ENCODE assay signal across 19 cellular contexts in genomic region chr19:50387868-50388245, GRCh38. TPM values are rescaled to one million over a fixed set of nuclear protein-coding genes. Genes with fewer than 3 reads are reported as not detected.
DNase-seq lines count a peak whose midpoint lies in the region; ATAC-seq, FAIRE-seq and TF ChIP-seq lines count a peak whose summit lies in the region.
"Had no signal": no experiment of that assay in that cellular context is flagged by ENCODE, and none has a peak within 500 bp of the region (broad histone marks: within the 10 kb centered on the region; RNA-seq: fewer than 3 reads in every experiment).

No MANE protein-coding gene starts in this region.

- H3K9me2 ChIP-seq in GM23338 (ENCODE audit: insufficient read depth): no peaks in the 10 kb centered on the region

- FAIRE-seq in K562 (lab: Jason Lieb, UNC): no peak
- FAIRE-seq: keratinocyte had no signal

- peaks cover 16% of the 10 kb centered on the region for H3K27me3 Mint-ChIP-seq in GM23338 (ENCODE audit: insufficient read depth, low read depth, poor library complexity)
- H3K27me3 Mint-ChIP-seq in neural crest cell (ENCODE audit: low read depth): peaks cover 6% of the 10 kb centered on the region

- H3K4me1 ChIP-seq in BLaER1 (peaks cover 34% of the 10 kb centered on the region), GM23338 (ENCODE audit: insufficient read depth) (peaks cover 18% of the 10 kb centered on the region), K562 (replicated peaks in 1 of 2; ENCODE audit: control insufficient read depth in 2 of 2, insufficient read depth in 2 of 2, low read length in 2 of 2) (peaks cover 11 to 39% of the 10 kb centered on the region in 2 experiments), mesendoderm (ENCODE audit: control insufficient read depth, low read depth, low read length) (peaks cover 2% of the 10 kb centered on the region)

- no peak overlapping the region for H3K23ac ChIP-seq in mesendoderm (ENCODE audit: low read length)

- in situ Hi-C loops in K562 (cut with MboI): no loop called here

- H3K79me2 ChIP-seq in GM23338 (replicated peaks; ENCODE audit: insufficient read depth): peaks cover 72% of the 10 kb centered on the region
- peaks cover 73% of the 10 kb centered on the region for H3K79me2 ChIP-seq in K562 (ENCODE audit: control insufficient read depth, insufficient read depth, low read length)
- peaks cover 32% of the 10 kb centered on the region for H3K79me2 ChIP-seq in mesendoderm (ENCODE audit: control insufficient read depth, insufficient read depth, low read length)

- H3K56ac ChIP-seq in mesendoderm (ENCODE audit: low read length): no peak overlapping the region

- no peak overlapping the region for H4K8ac ChIP-seq in mesendoderm (ENCODE audit: low read depth, low read length)

- POLR2A ChIA-PET in K562 (lab: Yijun Ruan, JAX): no interaction called here

- H3K36me3 Mint-ChIP-seq in GM23338 (ENCODE audit: low read depth): peaks cover 72% of the 10 kb centered on the region
- peaks cover 29% of the 10 kb centered on the region for H3K36me3 Mint-ChIP-seq in neural crest cell (ENCODE audit: low read depth)

- H2AFZ ChIP-seq in GM23338 (no peak overlapping the region), K562 (ENCODE audit: low read depth, low read length) (no peak overlapping the region)
- H2AFZ ChIP-seq: parathyroid adenoma had no signal

- no TSS peak for BruUV-seq in K562 (replicated peaks; lab: Mats Ljungman, UMichigan)

- ATAC-seq in GM23338 (no peak), K562 (no peak)

- H4K5ac ChIP-seq in mesendoderm (ENCODE audit: low read length): no peak overlapping the region

- H3K4me1 Mint-ChIP-seq in GM23338 (peaks cover 21% of the 10 kb centered on the region), neural crest cell (peaks cover 32% of the 10 kb centered on the region)

- peak overlapping the region; percentile 8; the same call in 1 of the 2 replicates for H3K9ac ChIP-seq in BLaER1
- peak overlapping the region in 1 of 2 experiments; percentile 77; a peak in 2 of 4 replicates for H3K9ac ChIP-seq in K562 (ENCODE audit: insufficient read depth in 1 of 2, low read depth in 2 of 2, low read length in 2 of 2)
- no peak overlapping the region for H3K9ac ChIP-seq in mesendoderm (ENCODE audit: low read length)
- H3K9ac ChIP-seq: parathyroid adenoma had no signal

- TF ChIP-seq CTCF in GM23338 (conservative IDR thresholded peaks at IDR 0.05; ENCODE audit: low read depth in 2 of 2): no peak
- TF ChIP-seq CTCF in K562 (IDR thresholded peaks at IDR 0.05 in 2 of 3, conservative IDR thresholded peaks at IDR 0.05 in 1 of 3; ENCODE audit: insufficient read depth in 2 of 3, low read depth in 1 of 3, low read length in 3 of 3): no peak
- TF ChIP-seq CTCF in neural crest cell (conservative IDR thresholded peaks at IDR 0.05): no peak

- 0 out of 2 replicates have a peak, but pooled peaks have one; percentile 18 for TF ChIP-seq POLR2A in K562 (conservative IDR thresholded peaks at IDR 0.05)

- no peak overlapping the region for H2BK15ac ChIP-seq in mesendoderm (replicated peaks; ENCODE audit: low read depth)

- peaks cover 15% of the 10 kb centered on the region for H3K79me1 ChIP-seq in mesendoderm (ENCODE audit: low read length)

- TF ChIP-seq EP300 in K562 (IDR thresholded peaks at IDR 0.05; ENCODE audit: low read length): no peak

- H3K27ac Mint-ChIP-seq in GM23338 (peak overlapping the region; percentile 46; the same call in 1 of the 2 replicates), neural crest cell (ENCODE audit: unreplicated experiment) (peak overlapping the region; percentile 5)

- H3K4me2 ChIP-seq in BLaER1: no peak overlapping the region
- H3K4me2 ChIP-seq in GM23338: no peak overlapping the region
- no peak overlapping the region; the same call in 1 of the 2 replicates for H3K4me2 ChIP-seq in K562 (ENCODE audit: insufficient read depth, low read length)
- H3K4me2 ChIP-seq in mesendoderm (ENCODE audit: low read length): no peak overlapping the region

- H4K20me1 ChIP-seq in BLaER1 (peaks cover 55% of the 10 kb centered on the region), GM23338 (replicated peaks; ENCODE audit: insufficient read depth) (peaks cover 8% of the 10 kb centered on the region), K562 (replicated peaks; ENCODE audit: control insufficient read depth, insufficient read depth, low read length) (0 out of 2 replicates have a peak, but pooled peaks cover 3% of the 10 kb centered on the region)

- H3K36me3 ChIP-seq in BLaER1: peaks cover 74% of the 10 kb centered on the region
- H3K36me3 ChIP-seq in GM23338 (ENCODE audit: insufficient read depth): peaks cover 24% of the 10 kb centered on the region
- H3K36me3 ChIP-seq in K562 (ENCODE audit: control insufficient read depth, insufficient read depth, low read length): peaks cover 53% of the 10 kb centered on the region
- H3K36me3 ChIP-seq in mesendoderm (ENCODE audit: control insufficient read depth, insufficient read depth, low read length): peaks cover 2% of the 10 kb centered on the region

- intact Hi-C loops in K562 (cut with micrococcal nuclease): no loop called here

- H3K4ac ChIP-seq in mesendoderm (ENCODE audit: low read depth, low read length): no peak overlapping the region

- H3K27me3 ChIP-seq in BLaER1 (no peaks in the 10 kb centered on the region), GM23338 (ENCODE audit: insufficient read depth) (no peaks in the 10 kb centered on the region), K562 (ENCODE audit: control insufficient read depth in 2 of 2, insufficient read depth in 2 of 2, low read length in 2 of 2) (no peaks in the 10 kb centered on the region), mesendoderm (ENCODE audit: insufficient read depth, low read length, poor library complexity) (no peaks in the 10 kb centered on the region)
- H3K27me3 ChIP-seq: sigmoid colon had no signal

- H3K9me1 ChIP-seq in K562 (ENCODE audit: control insufficient read depth, insufficient read depth, low read length): no peaks in the 10 kb centered on the region

- H3K9me3 Mint-ChIP-seq in GM23338: peaks cover 28% of the 10 kb centered on the region
- H3K9me3 Mint-ChIP-seq in neural crest cell: no peaks in the 10 kb centered on the region

- H2BK5ac ChIP-seq in mesendoderm (ENCODE audit: low read length): no peak overlapping the region

- peaks cover 4% of the 10 kb centered on the region for H3F3A ChIP-seq in GM23338 (replicated peaks; ENCODE audit: low read depth)

- no peak for TF ChIP-seq RAD21 in K562 (CRISPR knock-in tag; conservative IDR thresholded peaks at IDR 0.05 in 1 of 2, IDR thresholded peaks at IDR 0.05 in 1 of 2)

- H3K4me3 ChIP-seq in BLaER1: no peak overlapping the region
- H3K4me3 ChIP-seq in GM23338: no peak overlapping the region
- no peak overlapping the region for H3K4me3 ChIP-seq in K562
- H3K4me3 ChIP-seq in mesendoderm (ENCODE audit: low read length): no peak overlapping the region
- H3K4me3 ChIP-seq: lung, sigmoid colon had no signal

- H2BK120ac ChIP-seq in mesendoderm (ENCODE audit: low read depth, low read length): no peak overlapping the region

- no peak overlapping the region for H2AK5ac ChIP-seq in mesendoderm (ENCODE audit: low read length)

- 97% methylated on average over 8 of the region's 8 CpGs for WGBS in K562 (ENCODE audit: insufficient coverage, low coverage, missing lambda C conversion rate)
- WGBS in mesendoderm (ENCODE audit: extremely low coverage, insufficient coverage, low lambda C conversion rate): no CpG with 5 or more reads among the region's 8 CpGs

- peaks cover 35% of the 10 kb centered on the region for H3K9me3 ChIP-seq in BLaER1
- no peaks in the 10 kb centered on the region for H3K9me3 ChIP-seq in K562 (replicated peaks; ENCODE audit: control insufficient read depth, insufficient read depth, low read depth, low read length)
- H3K9me3 ChIP-seq: sigmoid colon had no signal

- H3K27ac ChIP-seq in BLaER1: no peak overlapping the region
- H3K27ac ChIP-seq in GM23338 (ENCODE audit: low read depth): no peak overlapping the region
- H3K27ac ChIP-seq in K562 (ENCODE audit: extremely low read depth, low read depth, low read length): no peak overlapping the region
- H3K27ac ChIP-seq in mesendoderm (ENCODE audit: low read depth, low read length): no peak overlapping the region
- H3K27ac ChIP-seq: parathyroid adenoma, sigmoid colon, WERI-Rb-1 had no signal

- H3K18ac ChIP-seq in mesendoderm (ENCODE audit: low read length): no peak overlapping the region

- CTCF ChIA-PET in K562 (lab: Yijun Ruan, JAX; ENCODE audit: low intra/inter-chr PET ratio): no interaction called here

- DNase-seq in GM23338 (ENCODE audit: low spot score) (no peak), K562 (ENCODE audit: extremely low read depth in 1 of 4, low spot score in 3 of 4) (no peak), neural crest cell (ENCODE audit: low read depth, low spot score) (no peak), mesendoderm (no peak), SW 1271 (lab: John Stamatoyannopoulos, UW) (no peak), hepatic stellate cell (ENCODE audit: low spot score) (no peak)
- DNase-seq: CD8-positive, alpha-beta memory T cell; DMS53; NCI-H1694 treated with DMSO at 0.1 percent for 48 hours; NCI-H2227 treated with DMSO at 0.1 percent for 48 hours; NCI-H748 treated with DMSO at 0.1 percent for 48 hours; sigmoid colon; WERI-Rb-1 had no signal

- H3K4me3 Mint-ChIP-seq in GM23338: peak overlapping the region; percentile 1; the same call in 1 of the 3 replicates
- H3K4me3 Mint-ChIP-seq in neural crest cell: peak overlapping the region; percentile 62

RNA-seq across cellular contexts. Expression of gene POLD1, which starts 3.7 kb away (rescaled TPM):
- total RNA-seq in GM23338 (2014; rRNA removed; shearing (Covaris generic)): 141 and 173 TPM in 2 replicates
- 111 and 113 TPM in 2 replicates for polyA plus RNA-seq in GM23338 (2016; fragmentation: Nextera tagmentation; extraction: Ambion mirVana)
- 79.9 and 373 TPM in 2 replicates for total RNA-seq in K562 (2011; cell fraction: chromatin; rRNA removed; ENCODE audit: low replicate concordance)
- total RNA-seq in K562 (2011; cell fraction: nucleolus; rRNA removed): 460 and 477 TPM in 2 replicates
- 147 and 179 TPM in 2 replicates for total RNA-seq in K562 (2011; cell fraction: nucleoplasm; rRNA removed)
- 258 and 338 TPM in 2 replicates for total RNA-seq in K562 (2014; rRNA removed)
- total RNA-seq in K562 (2014; rRNA removed; fragmentation: Illumina TruSeq; extraction: Trizol): 15.3 and 28.3 TPM in 2 replicates
- 89.4 and 95.2 TPM in 2 replicates for total RNA-seq in K562 (2015; rRNA removed; fragmentation: Illumina TruSeq; extraction: Trizol)
- 296 and 312 TPM in 2 replicates for total RNA-seq in K562 (2021)
- 45.2 and 88.6 TPM in 2 replicates for polyA plus RNA-seq in K562 (2011; rRNA removed)
- 86.2 and 222 TPM in 2 replicates for polyA plus RNA-seq in K562 (2011; cell fraction: cytosol; rRNA removed)
- 460 and 607 TPM in 2 replicates for polyA plus RNA-seq in K562 (2011; cell fraction: nucleus; rRNA removed)
- 164 and 224 TPM in 2 replicates for polyA plus RNA-seq in K562 (2012)
- polyA plus RNA-seq in K562 (2014; fragmentation: Illumina TruSeq; extraction: Trizol): 47.8 and 97.9 TPM in 2 replicates
- polyA plus RNA-seq in K562 (2014; fragmentation: Nextera tagmentation; extraction: Ambion mirVana): 1 to 10 TPM; 1.3 to 6.4 TPM
- polyA plus RNA-seq in K562 (2014; rRNA removed): 161 and 163 TPM in 2 replicates
- polyA minus RNA-seq in K562 (2011; rRNA and poly(A)+ RNA removed): 33.3 and 52.7 TPM in 2 replicates
- polyA minus RNA-seq in K562 (2011; cell fraction: cytosol; rRNA and poly(A)+ RNA removed): 165 and 236 TPM in 2 replicates
- 166 and 171 TPM in 2 replicates for polyA minus RNA-seq in K562 (2011; cell fraction: nucleus; rRNA and poly(A)+ RNA removed)
- total RNA-seq in neural crest cell: 151 and 160 TPM in 2 replicates
- 57.2 TPM for polyA plus RNA-seq in mesendoderm (2013, experiment 1 of 2)
- polyA plus RNA-seq in mesendoderm (2013, experiment 2 of 2): 57.3 TPM

RNA-seq across cellular contexts. Expression of gene NR1H2, which starts 11.6 kb away (rescaled TPM):
- total RNA-seq in GM23338 (2014; rRNA removed; shearing (Covaris generic)): 54.6 and 70.2 TPM in 2 replicates
- 29.8 and 32.9 TPM in 2 replicates for polyA plus RNA-seq in GM23338 (2016; fragmentation: Nextera tagmentation; extraction: Ambion mirVana)
- 31.6 and 83.2 TPM in 2 replicates for total RNA-seq in K562 (2011; cell fraction: chromatin; rRNA removed; ENCODE audit: low replicate concordance)
- 66.3 and 72.5 TPM in 2 replicates for total RNA-seq in K562 (2011; cell fraction: nucleolus; rRNA removed)
- 41.0 and 45.6 TPM in 2 replicates for total RNA-seq in K562 (2011; cell fraction: nucleoplasm; rRNA removed)
- 51.4 and 68.1 TPM in 2 replicates for total RNA-seq in K562 (2014; rRNA removed)
- total RNA-seq in K562 (2014; rRNA removed; fragmentation: Illumina TruSeq; extraction: Trizol): 10.6 and 12.3 TPM in 2 replicates
- total RNA-seq in K562 (2015; rRNA removed; fragmentation: Illumina TruSeq; extraction: Trizol): 32.9 and 35.0 TPM in 2 replicates
- total RNA-seq in K562 (2021): 56.7 and 58.2 TPM in 2 replicates
- polyA plus RNA-seq in K562 (2011; rRNA removed): 24.0 and 37.5 TPM in 2 replicates
- polyA plus RNA-seq in K562 (2011; cell fraction: cytosol; rRNA removed): 42.2 and 70.3 TPM in 2 replicates
- 71.7 and 110 TPM in 2 replicates for polyA plus RNA-seq in K562 (2011; cell fraction: nucleus; rRNA removed)
- 51.4 and 65.3 TPM in 2 replicates for polyA plus RNA-seq in K562 (2012)
- polyA plus RNA-seq in K562 (2014; fragmentation: Illumina TruSeq; extraction: Trizol): 23.8 and 51.0 TPM in 2 replicates
- polyA plus RNA-seq in K562 (2014; fragmentation: Nextera tagmentation; extraction: Ambion mirVana): 1 to 10 TPM in 1 of 2 experiments, under 1 TPM in 1; 0.11 to 1.5 TPM
- polyA plus RNA-seq in K562 (2014; rRNA removed): 61.9 and 73.8 TPM in 2 replicates
- 12.7 and 17.8 TPM in 2 replicates for polyA minus RNA-seq in K562 (2011; rRNA and poly(A)+ RNA removed)
- 15.7 and 17.4 TPM in 2 replicates for polyA minus RNA-seq in K562 (2011; cell fraction: cytosol; rRNA and poly(A)+ RNA removed)
- polyA minus RNA-seq in K562 (2011; cell fraction: nucleus; rRNA and poly(A)+ RNA removed): 28.8 and 37.7 TPM in 2 replicates
- 21.8 and 22.8 TPM in 2 replicates for total RNA-seq in neural crest cell
- polyA plus RNA-seq in mesendoderm (2013, experiment 1 of 2): 19.2 TPM
- 19.3 TPM for polyA plus RNA-seq in mesendoderm (2013, experiment 2 of 2)

RNA-seq across cellular contexts. Expression of gene NAPSA, which starts 22.4 kb away (rescaled TPM):
- 0.14 and 0.27 TPM in 2 replicates for total RNA-seq in GM23338 (2014; rRNA removed; shearing (Covaris generic))
- 0.63 and 0.99 TPM in 2 replicates for polyA plus RNA-seq in GM23338 (2016; fragmentation: Nextera tagmentation; extraction: Ambion mirVana)
- total RNA-seq in K562 (2011; cell fraction: chromatin; rRNA removed; ENCODE audit: low replicate concordance): 3.9 and 8.3 TPM in 2 replicates
- total RNA-seq in K562 (2011; cell fraction: nucleolus; rRNA removed): 5.0 and 5.5 TPM in 2 replicates
- 3.6 and 5.6 TPM in 2 replicates for total RNA-seq in K562 (2011; cell fraction: nucleoplasm; rRNA removed)
- total RNA-seq in K562 (2014; rRNA removed): 0.41 and 0.78 TPM in 2 replicates
- total RNA-seq in K562 (2014; rRNA removed; fragmentation: Illumina TruSeq; extraction: Trizol): 0.45 and 0.65 TPM in 2 replicates
- 0.45 and 0.76 TPM in 2 replicates for total RNA-seq in K562 (2015; rRNA removed; fragmentation: Illumina TruSeq; extraction: Trizol)
- 1.9 and 2.3 TPM in 2 replicates for total RNA-seq in K562 (2021)
- 1.2 and 1.9 TPM in 2 replicates for polyA plus RNA-seq in K562 (2011; rRNA removed)
- polyA plus RNA-seq in K562 (2011; cell fraction: cytosol; rRNA removed): 1.4 and 1.9 TPM in 2 replicates
- polyA plus RNA-seq in K562 (2011; cell fraction: nucleus; rRNA removed): 11.3 and 12.5 TPM in 2 replicates
- polyA plus RNA-seq in K562 (2012): 2.0 and 3.0 TPM in 2 replicates
- polyA plus RNA-seq in K562 (2014; fragmentation: Illumina TruSeq; extraction: Trizol): 0.89 and 1.1 TPM in 2 replicates
- under 1 TPM; 0.25 to 0.49 TPM for polyA plus RNA-seq in K562 (2014; fragmentation: Nextera tagmentation; extraction: Ambion mirVana)
- 0.69 and 1.6 TPM in 2 replicates for polyA plus RNA-seq in K562 (2014; rRNA removed)
- 0.42 and 0.57 TPM in 2 replicates for polyA minus RNA-seq in K562 (2011; rRNA and poly(A)+ RNA removed)
- polyA minus RNA-seq in K562 (2011; cell fraction: cytosol; rRNA and poly(A)+ RNA removed): 1.5 TPM in 1 of 2 replicates, not detected in the other
- 2.0 and 2.2 TPM in 2 replicates for polyA minus RNA-seq in K562 (2011; cell fraction: nucleus; rRNA and poly(A)+ RNA removed)
- 0.96 and 1.0 TPM in 2 replicates for total RNA-seq in neural crest cell
- polyA plus RNA-seq in mesendoderm (2013, experiment 1 of 2): 0.17 TPM
- polyA plus RNA-seq in mesendoderm (2013, experiment 2 of 2): 0.10 TPM

RNA-seq across cellular contexts. Expression of gene SPIB, which starts 30.9 kb away (rescaled TPM):
- total RNA-seq in GM23338 (2014; rRNA removed; shearing (Covaris generic)): 16.9 and 17.5 TPM in 2 replicates
- polyA plus RNA-seq in GM23338 (2016; fragmentation: Nextera tagmentation; extraction: Ambion mirVana) (12.6 and 13.0 TPM in 2 replicates), K562 (2011; rRNA removed) (0.46 and 0.60 TPM in 2 replicates), K562 (2014; fragmentation: Illumina TruSeq; extraction: Trizol) (0.24 and 0.76 TPM in 2 replicates), K562 (2014; fragmentation: Nextera tagmentation; extraction: Ambion mirVana) (under 1 TPM in 1 of 2 experiments, not detected in 1; 0.06 TPM), K562 (2014; rRNA removed) (0.53 and 0.92 TPM in 2 replicates)
- total RNA-seq in K562 (2011; cell fraction: chromatin; rRNA removed; ENCODE audit: low replicate concordance): 2.3 and 8.3 TPM in 2 replicates
- total RNA-seq in K562 (2011; cell fraction: nucleolus; rRNA removed): 4.6 and 5.2 TPM in 2 replicates
- total RNA-seq in K562 (2011; cell fraction: nucleoplasm; rRNA removed): 3.9 and 4.4 TPM in 2 replicates
- total RNA-seq in K562 (2014; rRNA removed) (0.33 and 0.45 TPM in 2 replicates), K562 (2014; rRNA removed; fragmentation: Illumina TruSeq; extraction: Trizol) (0.22 and 0.25 TPM in 2 replicates), K562 (2015; rRNA removed; fragmentation: Illumina TruSeq; extraction: Trizol) (0.40 and 0.45 TPM in 2 replicates), K562 (2021) (1.0 and 1.3 TPM in 2 replicates), neural crest cell (not detected in 2 replicates)
- polyA plus RNA-seq in K562 (2011; cell fraction: cytosol; rRNA removed): 0.41 and 0.94 TPM in 2 replicates
- polyA plus RNA-seq in K562 (2011; cell fraction: nucleus; rRNA removed): 2.5 and 7.6 TPM in 2 replicates
- 0.53 and 1.1 TPM in 2 replicates for polyA plus RNA-seq in K562 (2012)
- polyA minus RNA-seq in K562 (2011; rRNA and poly(A)+ RNA removed): 0.06 and 0.07 TPM in 2 replicates
- not detected in 2 replicates for polyA minus RNA-seq in K562 (2011; cell fraction: cytosol; rRNA and poly(A)+ RNA removed)
- polyA minus RNA-seq in K562 (2011; cell fraction: nucleus; rRNA and poly(A)+ RNA removed): 0.33 and 0.94 TPM in 2 replicates
- 8.3 TPM for polyA plus RNA-seq in mesendoderm (2013, experiment 1 of 2)
- polyA plus RNA-seq in mesendoderm (2013, experiment 2 of 2): 8.4 TPM
- total RNA-seq: dermis microvascular lymphatic vessel endothelial cell, epithelial cell of proximal tubule had no signal
- polyA plus RNA-seq: keratinocyte had no signal

RNA-seq across cellular contexts. Expression of gene MYBPC2, which starts 44.8 kb away (rescaled TPM):
- total RNA-seq in GM23338 (2014; rRNA removed; shearing (Covaris generic)): 3.8 and 4.2 TPM in 2 replicates
- polyA plus RNA-seq in GM23338 (2016; fragmentation: Nextera tagmentation; extraction: Ambion mirVana) (5.9 and 6.1 TPM in 2 replicates), K562 (2011; rRNA removed) (0.14 and 0.19 TPM in 2 replicates), K562 (2014; fragmentation: Illumina TruSeq; extraction: Trizol) (not detected in 2 replicates), K562 (2014; fragmentation: Nextera tagmentation; extraction: Ambion mirVana) (not detected), K562 (2014; rRNA removed) (0.01 TPM in 1 of 2 replicates, not detected in the other)
- total RNA-seq in K562 (2011; cell fraction: chromatin; rRNA removed; ENCODE audit: low replicate concordance): 0.30 and 0.67 TPM in 2 replicates
- not detected in 2 replicates for total RNA-seq in K562 (2011; cell fraction: nucleolus; rRNA removed)
- not detected in 2 replicates for total RNA-seq in K562 (2011; cell fraction: nucleoplasm; rRNA removed)
- total RNA-seq in K562 (2014; rRNA removed) (not detected in 2 replicates), K562 (2014; rRNA removed; fragmentation: Illumina TruSeq; extraction: Trizol) (not detected in 2 replicates), K562 (2015; rRNA removed; fragmentation: Illumina TruSeq; extraction: Trizol) (not detected in 2 replicates), K562 (2021) (0.04 TPM in 1 of 2 replicates, not detected in the other), neural crest cell (not detected in 2 replicates)
- polyA plus RNA-seq in K562 (2011; cell fraction: cytosol; rRNA removed): 0.06 and 0.07 TPM in 2 replicates
- 0.31 and 0.60 TPM in 2 replicates for polyA plus RNA-seq in K562 (2011; cell fraction: nucleus; rRNA removed)
- polyA plus RNA-seq in K562 (2012): 0.01 TPM in 1 of 2 replicates, not detected in the other
- polyA minus RNA-seq in K562 (2011; rRNA and poly(A)+ RNA removed): 0.06 TPM in 1 of 2 replicates, not detected in the other
- polyA minus RNA-seq in K562 (2011; cell fraction: cytosol; rRNA and poly(A)+ RNA removed): not detected in 2 replicates
- polyA minus RNA-seq in K562 (2011; cell fraction: nucleus; rRNA and poly(A)+ RNA removed): 0.22 TPM in 1 of 2 replicates, not detected in the other
- polyA plus RNA-seq in mesendoderm (2013, experiment 1 of 2): 1.5 TPM
- 1.4 TPM for polyA plus RNA-seq in mesendoderm (2013, experiment 2 of 2)
- total RNA-seq: epithelial cell of proximal tubule, sigmoid colon had no signal
- polyA plus RNA-seq: CD8-positive, alpha-beta memory T cell; keratinocyte had no signal
